ENCODE assay signal across 1 cellular context in genomic region chr21:44455524-44456206, GRCh38.
TF ChIP-seq lines count a peak whose summit lies in the region.

No MANE protein-coding gene starts in this region.

TF ChIP-seq in GM12878, 131 proteins besides CTCF, POLR2A, EP300 and RAD21 (continued from another document):
- TF ChIP-seq, protein P1, sequence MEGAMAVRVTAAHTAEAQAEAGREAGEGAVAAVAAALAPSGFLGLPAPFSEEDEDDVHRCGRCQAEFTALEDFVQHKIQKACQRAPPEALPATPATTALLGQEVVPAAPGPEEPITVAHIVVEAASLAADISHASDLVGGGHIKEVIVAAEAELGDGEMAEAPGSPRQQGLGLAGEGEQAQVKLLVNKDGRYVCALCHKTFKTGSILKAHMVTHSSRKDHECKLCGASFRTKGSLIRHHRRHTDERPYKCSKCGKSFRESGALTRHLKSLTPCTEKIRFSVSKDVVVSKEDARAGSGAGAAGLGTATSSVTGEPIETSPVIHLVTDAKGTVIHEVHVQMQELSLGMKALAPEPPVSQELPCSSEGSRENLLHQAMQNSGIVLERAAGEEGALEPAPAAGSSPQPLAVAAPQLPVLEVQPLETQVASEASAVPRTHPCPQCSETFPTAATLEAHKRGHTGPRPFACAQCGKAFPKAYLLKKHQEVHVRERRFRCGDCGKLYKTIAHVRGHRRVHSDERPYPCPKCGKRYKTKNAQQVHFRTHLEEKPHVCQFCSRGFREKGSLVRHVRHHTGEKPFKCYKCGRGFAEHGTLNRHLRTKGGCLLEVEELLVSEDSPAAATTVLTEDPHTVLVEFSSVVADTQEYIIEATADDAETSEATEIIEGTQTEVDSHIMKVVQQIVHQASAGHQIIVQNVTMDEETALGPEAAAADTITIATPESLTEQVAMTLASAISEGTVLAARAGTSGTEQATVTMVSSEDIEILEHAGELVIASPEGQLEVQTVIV (IDR thresholded peaks at IDR 0.05; ENCODE audit: borderline replicate concordance, partially characterized antibody) = no peak
- TF ChIP-seq, protein P2, sequence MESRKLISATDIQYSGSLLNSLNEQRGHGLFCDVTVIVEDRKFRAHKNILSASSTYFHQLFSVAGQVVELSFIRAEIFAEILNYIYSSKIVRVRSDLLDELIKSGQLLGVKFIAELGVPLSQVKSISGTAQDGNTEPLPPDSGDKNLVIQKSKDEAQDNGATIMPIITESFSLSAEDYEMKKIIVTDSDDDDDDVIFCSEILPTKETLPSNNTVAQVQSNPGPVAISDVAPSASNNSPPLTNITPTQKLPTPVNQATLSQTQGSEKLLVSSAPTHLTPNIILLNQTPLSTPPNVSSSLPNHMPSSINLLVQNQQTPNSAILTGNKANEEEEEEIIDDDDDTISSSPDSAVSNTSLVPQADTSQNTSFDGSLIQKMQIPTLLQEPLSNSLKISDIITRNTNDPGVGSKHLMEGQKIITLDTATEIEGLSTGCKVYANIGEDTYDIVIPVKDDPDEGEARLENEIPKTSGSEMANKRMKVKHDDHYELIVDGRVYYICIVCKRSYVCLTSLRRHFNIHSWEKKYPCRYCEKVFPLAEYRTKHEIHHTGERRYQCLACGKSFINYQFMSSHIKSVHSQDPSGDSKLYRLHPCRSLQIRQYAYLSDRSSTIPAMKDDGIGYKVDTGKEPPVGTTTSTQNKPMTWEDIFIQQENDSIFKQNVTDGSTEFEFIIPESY (IDR thresholded peaks at IDR 0.05) = no peak
- TF ChIP-seq PAX5 (IDR thresholded peaks at IDR 0.05; ENCODE audit: borderline replicate concordance, low read depth, low read length) (no peak), NR2F1 (conservative IDR thresholded peaks at IDR 0.05) (no peak), STAT1 (conservative IDR thresholded peaks at IDR 0.05) (no peak), CHD2 (IDR thresholded peaks at IDR 0.05; ENCODE audit: borderline replicate concordance, low read depth, low read length) (no peak), MTA3 (IDR thresholded peaks at IDR 0.05; ENCODE audit: borderline replicate concordance, low read length) (no peak), PAX8 (IDR thresholded peaks at IDR 0.05) (no peak)
- TF ChIP-seq, protein P3, sequence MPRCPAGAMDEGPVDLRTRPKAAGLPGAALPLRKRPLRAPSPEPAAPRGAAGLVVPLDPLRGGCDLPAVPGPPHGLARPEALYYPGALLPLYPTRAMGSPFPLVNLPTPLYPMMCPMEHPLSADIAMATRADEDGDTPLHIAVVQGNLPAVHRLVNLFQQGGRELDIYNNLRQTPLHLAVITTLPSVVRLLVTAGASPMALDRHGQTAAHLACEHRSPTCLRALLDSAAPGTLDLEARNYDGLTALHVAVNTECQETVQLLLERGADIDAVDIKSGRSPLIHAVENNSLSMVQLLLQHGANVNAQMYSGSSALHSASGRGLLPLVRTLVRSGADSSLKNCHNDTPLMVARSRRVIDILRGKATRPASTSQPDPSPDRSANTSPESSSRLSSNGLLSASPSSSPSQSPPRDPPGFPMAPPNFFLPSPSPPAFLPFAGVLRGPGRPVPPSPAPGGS (IDR thresholded peaks at IDR 0.05; ENCODE audit: borderline replicate concordance, insufficient read depth, low read depth, low read length, poor library complexity, severe bottlenecking) = no peak
- TF ChIP-seq, protein P4, sequence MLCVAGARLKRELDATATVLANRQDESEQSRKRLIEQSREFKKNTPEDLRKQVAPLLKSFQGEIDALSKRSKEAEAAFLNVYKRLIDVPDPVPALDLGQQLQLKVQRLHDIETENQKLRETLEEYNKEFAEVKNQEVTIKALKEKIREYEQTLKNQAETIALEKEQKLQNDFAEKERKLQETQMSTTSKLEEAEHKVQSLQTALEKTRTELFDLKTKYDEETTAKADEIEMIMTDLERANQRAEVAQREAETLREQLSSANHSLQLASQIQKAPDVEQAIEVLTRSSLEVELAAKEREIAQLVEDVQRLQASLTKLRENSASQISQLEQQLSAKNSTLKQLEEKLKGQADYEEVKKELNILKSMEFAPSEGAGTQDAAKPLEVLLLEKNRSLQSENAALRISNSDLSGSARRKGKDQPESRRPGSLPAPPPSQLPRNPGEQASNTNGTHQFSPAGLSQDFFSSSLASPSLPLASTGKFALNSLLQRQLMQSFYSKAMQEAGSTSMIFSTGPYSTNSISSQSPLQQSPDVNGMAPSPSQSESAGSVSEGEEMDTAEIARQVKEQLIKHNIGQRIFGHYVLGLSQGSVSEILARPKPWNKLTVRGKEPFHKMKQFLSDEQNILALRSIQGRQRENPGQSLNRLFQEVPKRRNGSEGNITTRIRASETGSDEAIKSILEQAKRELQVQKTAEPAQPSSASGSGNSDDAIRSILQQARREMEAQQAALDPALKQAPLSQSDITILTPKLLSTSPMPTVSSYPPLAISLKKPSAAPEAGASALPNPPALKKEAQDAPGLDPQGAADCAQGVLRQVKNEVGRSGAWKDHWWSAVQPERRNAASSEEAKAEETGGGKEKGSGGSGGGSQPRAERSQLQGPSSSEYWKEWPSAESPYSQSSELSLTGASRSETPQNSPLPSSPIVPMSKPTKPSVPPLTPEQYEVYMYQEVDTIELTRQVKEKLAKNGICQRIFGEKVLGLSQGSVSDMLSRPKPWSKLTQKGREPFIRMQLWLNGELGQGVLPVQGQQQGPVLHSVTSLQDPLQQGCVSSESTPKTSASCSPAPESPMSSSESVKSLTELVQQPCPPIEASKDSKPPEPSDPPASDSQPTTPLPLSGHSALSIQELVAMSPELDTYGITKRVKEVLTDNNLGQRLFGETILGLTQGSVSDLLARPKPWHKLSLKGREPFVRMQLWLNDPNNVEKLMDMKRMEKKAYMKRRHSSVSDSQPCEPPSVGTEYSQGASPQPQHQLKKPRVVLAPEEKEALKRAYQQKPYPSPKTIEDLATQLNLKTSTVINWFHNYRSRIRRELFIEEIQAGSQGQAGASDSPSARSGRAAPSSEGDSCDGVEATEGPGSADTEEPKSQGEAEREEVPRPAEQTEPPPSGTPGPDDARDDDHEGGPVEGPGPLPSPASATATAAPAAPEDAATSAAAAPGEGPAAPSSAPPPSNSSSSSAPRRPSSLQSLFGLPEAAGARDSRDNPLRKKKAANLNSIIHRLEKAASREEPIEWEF (IDR thresholded peaks at IDR 0.05; ENCODE audit: insufficient replicate concordance, low read depth, low read length) = no peak
TF ChIP-seq in GM12878: peak in this region for 0.
